Comparison of ENCODE assay signal across 8 cellular contexts in the genomic region with DNA sequence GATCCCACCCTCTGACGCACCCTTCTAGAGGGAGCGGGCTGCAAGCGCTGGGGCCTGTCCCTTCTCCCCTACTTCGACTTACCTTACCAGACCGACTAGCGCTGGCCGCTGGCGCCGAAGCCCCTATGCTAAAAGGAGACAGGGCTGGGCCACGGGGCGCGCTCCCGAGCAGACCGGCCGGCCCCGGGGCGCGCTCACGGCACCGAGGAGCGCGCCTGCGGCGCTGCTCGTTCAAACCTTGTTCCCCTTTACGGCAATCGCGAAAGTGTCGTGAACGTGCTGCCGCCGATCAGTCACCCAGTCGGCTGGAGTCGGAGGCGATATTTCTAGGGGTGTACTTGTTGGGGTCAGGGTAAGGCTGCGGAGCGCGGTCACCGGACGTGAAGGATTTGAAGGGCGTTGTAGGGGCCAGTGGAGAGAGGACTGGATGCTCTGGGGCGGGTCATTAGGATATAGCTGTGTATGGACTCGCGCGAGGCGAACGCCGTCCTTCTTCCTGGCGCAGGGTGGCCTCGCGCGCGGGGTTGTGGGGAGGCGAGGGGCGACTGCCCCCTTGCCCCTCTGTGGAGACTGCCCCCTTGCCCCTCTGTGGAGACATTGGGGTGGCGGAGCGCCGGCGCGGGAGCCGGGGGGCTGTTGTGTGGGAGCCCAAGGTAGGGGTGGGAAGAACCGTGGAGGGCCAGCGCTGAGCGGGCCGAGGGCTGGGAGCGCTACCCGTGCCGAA. TPM values are rescaled to one million over a fixed set of nuclear protein-coding genes. Genes with fewer than 3 reads are reported as not detected.
A peak's percentile ranks its signal among the peaks of the same experiment; 100 is the strongest.
DNase-seq lines count a peak whose midpoint lies in the region; ATAC-seq and TF ChIP-seq lines count a peak whose summit lies in the region.

CEPT1 (plus strand) TSS at position 268 of the 724 bp plus-strand sequence. CDS start 7,492 bp downstream, outside the sequence.
DRAM2 (minus strand) TSS at position 138 of the 724 bp plus-strand sequence. CDS start 8,539 bp downstream, outside the sequence.

- POLR2A ChIA-PET in activated CD4-positive, alpha-beta memory T cell treated with anti-CD3 and anti-CD28 coated beads, Interleukin-2, amount 10 ng/mL, durations not matched to agents 7 days and 5 days (lab: Charles Lee), result interaction anchor here (0.6 to 2.8 kb wide), 20 partner anchors 10 to 616 kb away, joined by 3 to 23 read pairs (median 4); partner anchors contain the start of genes DDX20 and LRIF1

- intact Hi-C loops in lower leg skin (cut with DNase I; ENCODE audit: low total_unique reads), result no loop called here

- CTCF ChIA-PET in activated CD4-positive, alpha-beta memory T cell treated with anti-CD3 and anti-CD28 coated beads, Interleukin-2, amount 10 ng/mL, durations not matched to agents 7 days and 5 days (lab: Charles Lee), result interaction anchor here (0.7 to 2.9 kb wide), 6 partner anchors 58 to 374 kb away, joined by 3 to 11 read pairs (median 4); no protein-coding TSS in a partner anchor

- H3K27me3 ChIP-seq in CD4-positive, CD25-positive, alpha-beta regulatory T cell (ENCODE audit: control insufficient read depth, insufficient read depth, low read length), result no peaks in the 10 kb centered on the region

- peak in 1 of 2 donors; percentile 9 for TF ChIP-seq POLR2A in lower leg skin (IDR thresholded peaks at IDR 0.05)

- peak within 1 kb of the TSS; percentile 98 for H3K4me3 ChIP-seq in CD4-positive, CD25-positive, alpha-beta regulatory T cell (ENCODE audit: low read depth, low read length)
- H3K4me3 ChIP-seq in lower leg skin (ENCODE audit: low read depth, poor library complexity, severe bottlenecking), result peak within 1 kb of the TSS; percentile 88

- peak; percentile 85 to 95 (median 90) for DNase-seq in CD4-positive, CD25-positive, alpha-beta regulatory T cell
- peak; percentile 97 for DNase-seq in NCI-H82 (lab: John Stamatoyannopoulos, UW)
- DNase-seq in activated CD4-positive, alpha-beta memory T cell treated with anti-CD3 and anti-CD28 coated beads, Interleukin-2, amount 10 ng/mL, durations not matched to agents 7 days and 5 days, result peak; percentile 94
- DNase-seq in ecto neural progenitor cell (ENCODE audit: low spot score), result peak; percentile 97
- peak; percentile 96 to 97 for DNase-seq in lower leg skin (ENCODE audit: low spot score in 2 of 2)
- DNase-seq in stimulated activated CD4-positive, alpha-beta T cell treated with anti-CD3 and anti-CD28 coated beads, Interleukin-4, amount 100 ng/mL, for 4 hours, result peak; percentile 90 to 91

- H3K36me3 Mint-ChIP-seq in CD4-positive, CD25-positive, alpha-beta regulatory T cell, result peaks cover 13% of the 10 kb centered on the region
- peaks cover 31% of the 10 kb centered on the region for H3K36me3 Mint-ChIP-seq in activated CD4-positive, alpha-beta memory T cell treated with anti-CD3 and anti-CD28 coated beads, Interleukin-2, amount 10 ng/mL, durations not matched to agents 7 days and 5 days (ENCODE audit: low read depth)

- no peaks in the 10 kb centered on the region for H3K27me3 Mint-ChIP-seq in CD4-positive, CD25-positive, alpha-beta regulatory T cell
- no peaks in the 10 kb centered on the region for H3K27me3 Mint-ChIP-seq in activated CD4-positive, alpha-beta memory T cell treated with anti-CD3 and anti-CD28 coated beads, Interleukin-2, amount 10 ng/mL, durations not matched to agents 7 days and 5 days

- peaks cover 36% of the 10 kb centered on the region for H3K4me1 ChIP-seq in CD4-positive, CD25-positive, alpha-beta regulatory T cell (ENCODE audit: control insufficient read depth, insufficient read depth, low read length, poor library complexity, severe bottlenecking)

- 0 to 1% methylated on average over 61 of the region's 68 CpGs for WGBS in lower leg skin, 2 donors

- peak within 1 kb of the TSS; percentile 96 to 100 (median 100) for H3K4me3 Mint-ChIP-seq in CD4-positive, CD25-positive, alpha-beta regulatory T cell
- H3K4me3 Mint-ChIP-seq in activated CD4-positive, alpha-beta memory T cell treated with anti-CD3 and anti-CD28 coated beads, Interleukin-2, amount 10 ng/mL, durations not matched to agents 7 days and 5 days, result peak within 1 kb of the TSS; percentile 99

- peaks cover 10% of the 10 kb centered on the region for H3K36me3 ChIP-seq in CD4-positive, CD25-positive, alpha-beta regulatory T cell (ENCODE audit: control insufficient read depth, insufficient read depth, low read length)

- H3K9me3 ChIP-seq in CD4-positive, CD25-positive, alpha-beta regulatory T cell (ENCODE audit: control insufficient read depth in 2 of 2, low read length in 2 of 2), result no peaks in the 10 kb centered on the region

- no peaks in the 10 kb centered on the region for H3K9me3 Mint-ChIP-seq in CD4-positive, CD25-positive, alpha-beta regulatory T cell
- no peaks in the 10 kb centered on the region for H3K9me3 Mint-ChIP-seq in activated CD4-positive, alpha-beta memory T cell treated with anti-CD3 and anti-CD28 coated beads, Interleukin-2, amount 10 ng/mL, durations not matched to agents 7 days and 5 days

- H3K4me1 Mint-ChIP-seq in CD4-positive, CD25-positive, alpha-beta regulatory T cell, result peaks cover 34 to 65% (median 50%) of the 10 kb centered on the region in 4 donors
- peaks cover 50% of the 10 kb centered on the region for H3K4me1 Mint-ChIP-seq in activated CD4-positive, alpha-beta memory T cell treated with anti-CD3 and anti-CD28 coated beads, Interleukin-2, amount 10 ng/mL, durations not matched to agents 7 days and 5 days

- peak within 1 kb of the TSS; percentile 89 for H3K27ac ChIP-seq in CD4-positive, CD25-positive, alpha-beta regulatory T cell (ENCODE audit: insufficient read depth, low read length, poor library complexity, severe bottlenecking)

- ATAC-seq in CD4-positive, CD25-positive, alpha-beta regulatory T cell (ENCODE audit: low read depth in 2 of 2), result peak; percentile 80 to 82
- ATAC-seq in GM19452 (IDR thresholded peaks at IDR 0.05; ENCODE audit: unreplicated experiment), result peak; percentile 63
- peak; percentile 35 for ATAC-seq in HG03575 (IDR thresholded peaks at IDR 0.05; ENCODE audit: extremely low read depth, insufficient number of reproducible peaks, low FRiP score, unreplicated experiment)

- H3K27ac Mint-ChIP-seq in CD4-positive, CD25-positive, alpha-beta regulatory T cell, result peak within 1 kb of the TSS; percentile 86 to 99 (median 99)
- peak within 1 kb of the TSS; percentile 86 for H3K27ac Mint-ChIP-seq in activated CD4-positive, alpha-beta memory T cell treated with anti-CD3 and anti-CD28 coated beads, Interleukin-2, amount 10 ng/mL, durations not matched to agents 7 days and 5 days

- TF ChIP-seq CTCF in lower leg skin (IDR thresholded peaks at IDR 0.05), result no peak

RNA-seq across cellular contexts. Expression of gene CEPT1, which starts in this region (rescaled TPM):
- total RNA-seq in CD4-positive, CD25-positive, alpha-beta regulatory T cell, result 22.6 TPM
- polyA plus RNA-seq in CD4-positive, CD25-positive, alpha-beta regulatory T cell, result 10 to 100 TPM; 19.9 to 37.5 (median 27.7) TPM
- total RNA-seq in activated CD4-positive, alpha-beta memory T cell treated with anti-CD3 and anti-CD28 coated beads, Interleukin-2, amount 10 ng/mL, durations not matched to agents 7 days and 5 days, result 10 to 100 TPM; 31.0 to 32.5 TPM
- total RNA-seq in lower leg skin, result 10 to 100 TPM; 23.5 to 44.0 (median 31.8) TPM

RNA-seq across cellular contexts. Expression of gene DRAM2, which starts in this region (rescaled TPM):
- 37.2 TPM for total RNA-seq in CD4-positive, CD25-positive, alpha-beta regulatory T cell
- polyA plus RNA-seq in CD4-positive, CD25-positive, alpha-beta regulatory T cell, result 100 to 1,000 TPM in 1 of 4 donors, 10 to 100 TPM in 3; 86.7 to 112 (median 95.9) TPM
- total RNA-seq in activated CD4-positive, alpha-beta memory T cell treated with anti-CD3 and anti-CD28 coated beads, Interleukin-2, amount 10 ng/mL, durations not matched to agents 7 days and 5 days, result 10 to 100 TPM; 33.0 to 38.0 TPM
- total RNA-seq in lower leg skin, result 10 to 100 TPM; 26.8 to 45.0 (median 40.3) TPM

Comparison
In these comparisons a context has a peak if more than half of its experiments do, and no peak if none do; other contexts are left out.
1. Peak in every context shown above with its lines: DNase-seq, ATAC-seq, H3K4me3 ChIP-seq and H3K27ac ChIP-seq.